8 cellular contexts compared by ENCODE assay signal in the genomic region with DNA sequence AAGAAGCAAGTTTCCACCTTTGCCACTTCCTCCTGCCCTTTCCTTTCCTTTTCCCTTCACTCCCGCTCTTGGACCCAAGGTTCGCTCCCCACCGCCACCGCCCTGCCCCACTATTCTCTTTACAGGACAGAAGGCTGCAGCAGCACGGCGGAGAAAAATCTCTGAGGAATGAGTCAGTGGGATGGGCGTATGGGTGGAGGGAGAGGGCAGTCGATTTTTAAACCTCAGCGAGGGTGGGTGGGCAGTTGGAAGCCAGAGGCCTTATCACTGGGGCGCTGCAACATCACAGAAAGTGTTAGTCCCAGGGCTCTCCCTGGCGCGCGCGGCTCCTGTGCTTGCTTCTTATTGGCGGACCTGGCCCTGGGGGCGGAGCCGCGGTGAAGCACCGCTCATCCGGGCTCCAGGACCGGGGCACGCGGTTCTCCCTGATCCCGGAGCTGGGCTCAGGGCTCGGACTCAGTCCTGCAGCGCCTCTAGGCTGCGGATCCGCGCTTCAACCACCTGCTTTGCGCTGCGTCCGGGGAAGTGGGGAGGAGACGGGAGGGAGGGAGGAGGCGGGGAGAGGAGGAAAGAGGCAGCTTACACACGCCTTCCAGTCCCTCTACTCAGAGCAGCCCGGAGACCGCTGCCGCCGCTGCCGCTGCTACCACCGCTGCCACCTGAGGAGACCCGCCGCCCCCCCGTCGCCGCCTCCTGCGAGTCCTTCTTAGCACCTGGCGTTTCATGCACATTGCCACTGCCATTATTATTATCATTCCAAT. TPM values are rescaled to one million over a fixed set of nuclear protein-coding genes. Genes with fewer than 3 reads are reported as not detected.
DNase-seq lines count a peak whose midpoint lies in the region; ATAC-seq, FAIRE-seq and TF ChIP-seq lines count a peak whose summit lies in the region.

A gene (plus strand): TSS at position 608 of the 761 bp plus-strand sequence.

- FAIRE-seq in kidney (lab: Jason Lieb, UNC), result no peak

- peak within 1 kb of the TSS; percentile 88 to 89 for H3K27ac ChIP-seq in kidney (ENCODE audit: low read depth in 2 of 2, low read length in 2 of 2)

- ATAC-seq in GM19025 (IDR thresholded peaks at IDR 0.05; ENCODE audit: low read depth, unreplicated experiment) (peak; percentile 56), HG03280 (IDR thresholded peaks at IDR 0.05; ENCODE audit: unreplicated experiment) (peak; percentile 54)
- ATAC-seq in activated CD4-positive, CD25-positive, alpha-beta regulatory T cell treated with anti-CD3 and anti-CD28 coated beads, Interleukin-2, amount 50 U/mL, for 24 hours, result peak; percentile 71 to 72

- H3K9me3 ChIP-seq in kidney (ENCODE audit: control insufficient read depth in 1 of 2, low read length in 2 of 2), result no peaks in the 10 kb centered on the region

- DNase-seq in AML-193 (lab: John Stamatoyannopoulos, UW) (peak; percentile 97), NCI-H345 treated with DMSO at 0.1 percent for 48 hours (lab: John Stamatoyannopoulos, UW; ENCODE audit: unreplicated experiment) (peak; percentile 88), cerebellum (ENCODE audit: low spot score) (peak; percentile 66), kidney (peak; percentile 97)
- peak; percentile 91 for DNase-seq in stimulated activated CD4-positive, alpha-beta T cell treated with anti-CD3 and anti-CD28 coated beads, Interleukin-15, amount 100 ng/mL, for 24 hours

- peaks cover 0 to 5% of the 10 kb centered on the region in 2 donors for H3K4me1 ChIP-seq in kidney (ENCODE audit: control insufficient read depth in 1 of 2, insufficient read depth in 1 of 2, low read depth in 1 of 2, low read length in 2 of 2)

- intact Hi-C loops in kidney (cut with DNase I), result no loop called here

- no peaks in the 10 kb centered on the region for H3K36me3 ChIP-seq in kidney (ENCODE audit: control insufficient read depth in 1 of 2, insufficient read depth in 2 of 2, low read length in 2 of 2)

- peak within 1 kb of the TSS; percentile 92 to 98 for H3K4me3 ChIP-seq in kidney (ENCODE audit: low read length in 2 of 2)

- TF ChIP-seq CTCF in kidney (IDR thresholded peaks at IDR 0.05; ENCODE audit: borderline replicate concordance, extremely low read depth, insufficient read depth), result peak; percentile 43

- peak within 1 kb of the TSS; percentile 65 to 77 for H3K9ac ChIP-seq in kidney (ENCODE audit: low read length in 2 of 2)

RNA-seq across cellular contexts. Expression of the gene that starts here (rescaled TPM):
- total RNA-seq in cerebellum, result 68.6 TPM
- 36.4 TPM for total RNA-seq in kidney
- 15.1 TPM for polyA plus RNA-seq in kidney (ENCODE audit: insufficient read depth, low read depth, low replicate concordance)

Comparison
In these comparisons a context has a peak if more than half of its experiments do, and no peak if none do; other contexts are left out.
1. Peak in every context shown above with its lines: DNase-seq, ATAC-seq, H3K4me3 ChIP-seq and H3K27ac ChIP-seq.